ENCODE assay signal across 9 cellular contexts in genomic region chr4:24657768-24658617, GRCh38.
DNase-seq lines count a peak whose midpoint lies in the region; ATAC-seq, FAIRE-seq and TF ChIP-seq lines count a peak whose summit lies in the region.
"Had no signal": no experiment of that assay in that cellular context is flagged by ENCODE, and none has a peak within 500 bp of the region (broad histone marks: within the 10 kb centered on the region; RNA-seq: fewer than 3 reads in every experiment).

No MANE protein-coding gene starts in this region.

- BruUV-seq in endothelial cell of umbilical vein (replicated peaks; lab: Mats Ljungman, UMichigan): no TSS peak

- peak; percentile 98 for ATAC-seq in GM21360 (IDR thresholded peaks at IDR 0.05; ENCODE audit: unreplicated experiment)
- peak; percentile 88 for ATAC-seq in HG03457 (IDR thresholded peaks at IDR 0.05; ENCODE audit: unreplicated experiment)

- POLR2A ChIA-PET in endothelial cell of umbilical vein (lab: Charles Lee): no interaction called here

- no peaks in the 10 kb centered on the region for H3K27me3 Mint-ChIP-seq in nephron (ENCODE audit: low read depth)

- no peaks in the 10 kb centered on the region for H3K9me1 ChIP-seq in endothelial cell of umbilical vein (replicated peaks; ENCODE audit: control insufficient read depth, extremely low read depth, insufficient read depth, low read length)

- no peak overlapping the region for H3K4me3 Mint-ChIP-seq in nephron

- peaks cover 43% of the 10 kb centered on the region for H3K4me1 Mint-ChIP-seq in nephron

- H3K36me3 ChIP-seq in NT2/D1 (ENCODE audit: insufficient read depth, insufficient read length, low read length): no peaks in the 10 kb centered on the region
- H3K36me3 ChIP-seq in endothelial cell of umbilical vein (ENCODE audit: control insufficient read depth in 2 of 2, extremely low read depth in 1 of 2, insufficient read depth in 2 of 2, low read length in 2 of 2): no peaks in the 10 kb centered on the region

- no peak for TF ChIP-seq POLR2A in endothelial cell of umbilical vein (IDR thresholded peaks at IDR 0.05; ENCODE audit: low read depth, low read length)

- H3K27ac Mint-ChIP-seq in nephron: peak overlapping the region; percentile 80 to 88 (median 86)

- no peak overlapping the region for H3K4me3 ChIP-seq in NT2/D1 (ENCODE audit: insufficient read length, low read depth)
- no peak overlapping the region for H3K4me3 ChIP-seq in endothelial cell of umbilical vein (replicated peaks in 1 of 3; ENCODE audit: insufficient read depth in 1 of 3, low read depth in 1 of 3, low read length in 3 of 3)

- H3K27ac ChIP-seq in endothelial cell of umbilical vein (ENCODE audit: insufficient read depth, low read depth, low read length): no peak overlapping the region
- H3K27ac ChIP-seq: VCaP had no signal

- H3K79me2 ChIP-seq in endothelial cell of umbilical vein (ENCODE audit: control insufficient read depth, insufficient read depth, low read length): no peaks in the 10 kb centered on the region

- CTCF ChIA-PET in endothelial cell of umbilical vein (lab: Charles Lee): interaction anchor here (0.7 kb wide), 1 partner anchor 169 kb away, joined by 3 read pairs; no protein-coding TSS in a partner anchor

- no peaks in the 10 kb centered on the region for H3K36me3 Mint-ChIP-seq in nephron (ENCODE audit: low read depth)

- H2AFZ ChIP-seq in endothelial cell of umbilical vein (ENCODE audit: low read depth, low read length): no peak overlapping the region

- peak; percentile 57 for FAIRE-seq in endothelial cell of umbilical vein (lab: Jason Lieb, UNC)

- DNase-seq in GM03348 (ENCODE audit: low spot score): peak; percentile 18
- peak; percentile 61 for DNase-seq in NT2/D1 (ENCODE audit: low read depth, low spot score)
- DNase-seq in endothelial cell of umbilical vein (ENCODE audit: low read depth, low spot score): no peak
- DNase-seq in OCI-M2 (lab: John Stamatoyannopoulos, UW; ENCODE audit: unreplicated experiment): no peak
- no peak for DNase-seq in mesenteric fat pad (ENCODE audit: low spot score)

- peaks cover 6% of the 10 kb centered on the region for H3K4me1 ChIP-seq in NT2/D1 (ENCODE audit: insufficient read depth, insufficient read length)
- no peaks in the 10 kb centered on the region for H3K4me1 ChIP-seq in endothelial cell of umbilical vein (ENCODE audit: control insufficient read depth, extremely low read depth, insufficient read depth, low read length)

- TF ChIP-seq CTCF in endothelial cell of umbilical vein (IDR thresholded peaks at IDR 0.05; ENCODE audit: extremely low read depth in 1 of 2, insufficient read depth in 1 of 2, low read depth in 1 of 2, low read length in 2 of 2) (no peak), nephron (IDR thresholded peaks at IDR 0.05; ENCODE audit: unreplicated experiment in 3 of 3) (no peak)

- intact Hi-C loops in endothelial cell of umbilical vein (cut with micrococcal nuclease): no loop called here

- no peaks in the 10 kb centered on the region for H4K20me1 ChIP-seq in endothelial cell of umbilical vein (replicated peaks; ENCODE audit: control insufficient read depth, extremely low read depth, insufficient read depth, low read length)

- dilution Hi-C loops in endothelial cell of umbilical vein (cut with MboI; ENCODE audit: extremely low pct_ligation_motif_present, low sequenced_read_pairs): no loop called here

- H3K9me3 ChIP-seq in NT2/D1 (ENCODE audit: insufficient read depth, low read length) (no peaks in the 10 kb centered on the region), endothelial cell of umbilical vein (replicated peaks; ENCODE audit: control insufficient read depth, insufficient read depth, low read length) (no peaks in the 10 kb centered on the region)

- H3K4me2 ChIP-seq in endothelial cell of umbilical vein (ENCODE audit: insufficient read depth, low read length): no peak overlapping the region

- H3K27me3 ChIP-seq in NT2/D1 (ENCODE audit: insufficient read depth, insufficient read length) (no peaks in the 10 kb centered on the region), endothelial cell of umbilical vein (ENCODE audit: control insufficient read depth in 2 of 2, insufficient read depth in 2 of 2, low read length in 2 of 2) (peaks cover 0 to 6% of the 10 kb centered on the region in 2 experiments)

- H3K9me3 Mint-ChIP-seq in nephron: no peaks in the 10 kb centered on the region

- H3K9ac ChIP-seq in NT2/D1 (ENCODE audit: insufficient read length, low read depth): peak overlapping the region; percentile 44
- no peak overlapping the region for H3K9ac ChIP-seq in endothelial cell of umbilical vein (replicated peaks; ENCODE audit: extremely low read depth, insufficient read depth, low read length)

TF ChIP-seq in endothelial cell of umbilical vein, 7 proteins besides CTCF, POLR2A, EP300 and RAD21:
- TF ChIP-seq MYC (IDR thresholded peaks at IDR 0.05; ENCODE audit: low read depth, low read length) (no peak), GATA2 (IDR thresholded peaks at IDR 0.05; ENCODE audit: insufficient read depth, insufficient read length, low read depth, low read length) (no peak)

Comparison
In these comparisons a context has a peak if more than half of its experiments do, and no peak if none do; other contexts are left out.
1. DNase-seq: peak in GM03348 (single experiment) and NT2/D1 (single experiment); none in endothelial cell of umbilical vein (single experiment), OCI-M2 (single experiment) and mesenteric fat pad (single experiment).